In genomic region chr20:60037120-60037499, GRCh38 we compare ENCODE assay signal across 14 cellular contexts.
DNase-seq lines count a peak whose midpoint lies in the region; ATAC-seq, FAIRE-seq and TF ChIP-seq lines count a peak whose summit lies in the region.
"Had no signal": no experiment of that assay in that cellular context is flagged by ENCODE, and none has a peak within 500 bp of the region (broad histone marks: within the 10 kb centered on the region; RNA-seq: fewer than 3 reads in every experiment).

No MANE protein-coding gene starts in this region.

- H3K9me3 ChIP-seq in mesenchymal stem cell (ENCODE audit: control insufficient read depth, low read length) = no peaks in the 10 kb centered on the region
- no peaks in the 10 kb centered on the region for H3K9me3 ChIP-seq in kidney (ENCODE audit: control insufficient read depth in 1 of 2, low read length in 2 of 2)
- no peaks in the 10 kb centered on the region for H3K9me3 ChIP-seq in ascending aorta
- H3K9me3 ChIP-seq: colonic mucosa, thoracic aorta had no signal

- H2BK120ac ChIP-seq in mesenchymal stem cell (ENCODE audit: low read depth, low read length) = no peak overlapping the region

- H2AFZ ChIP-seq in mesenchymal stem cell (ENCODE audit: low read depth, low read length) = no peak overlapping the region

- H2AK5ac ChIP-seq in mesenchymal stem cell (ENCODE audit: low read length, severe bottlenecking) = peak overlapping the region; percentile 65

- no peak overlapping the region for H2BK5ac ChIP-seq in mesenchymal stem cell (ENCODE audit: low read depth, low read length, poor library complexity, severe bottlenecking)

- no peak overlapping the region for H3K18ac ChIP-seq in mesenchymal stem cell (ENCODE audit: low read depth in 1 of 2, low read length in 2 of 2)

- ATAC-seq in HG03520 (IDR thresholded peaks at IDR 0.05; ENCODE audit: unreplicated experiment) = no peak
- ATAC-seq in GM18858 (IDR thresholded peaks at IDR 0.05; ENCODE audit: unreplicated experiment) = no peak

- H3K36me3 ChIP-seq in mesenchymal stem cell (ENCODE audit: control insufficient read depth in 1 of 2, insufficient read depth in 2 of 2, low read depth in 1 of 2, low read length in 2 of 2) (no peaks in the 10 kb centered on the region), kidney (ENCODE audit: control insufficient read depth in 1 of 2, insufficient read depth in 2 of 2, low read length in 2 of 2) (no peaks in the 10 kb centered on the region), ascending aorta (no peaks in the 10 kb centered on the region)
- H3K36me3 ChIP-seq: colonic mucosa, thoracic aorta had no signal

- H4K8ac ChIP-seq in mesenchymal stem cell (ENCODE audit: low read length) = no peak overlapping the region

- no peak overlapping the region for H3K14ac ChIP-seq in mesenchymal stem cell (ENCODE audit: low read length in 2 of 2)

- H3K9ac ChIP-seq in mesenchymal stem cell (ENCODE audit: low read length) (no peak overlapping the region), kidney (ENCODE audit: low read length in 2 of 2) (no peak overlapping the region)

- TF ChIP-seq CTCF in HFF-Myc (IDR thresholded peaks at IDR 0.05; ENCODE audit: low read depth, low read length, missing control alignments) (peak; percentile 50), kidney (IDR thresholded peaks at IDR 0.05; ENCODE audit: borderline replicate concordance, extremely low read depth, insufficient read depth) (no peak), ascending aorta (IDR thresholded peaks at IDR 0.05) (no peak)

- peak; percentile 73 for DNase-seq in AG20443 (ENCODE audit: low spot score)
- no peak for DNase-seq in HFF-Myc (ENCODE audit: extremely low read depth, low read depth)
- DNase-seq in amniotic stem cell (lab: John Stamatoyannopoulos, UW) = peak; percentile 10
- DNase-seq in mesenchymal stem cell = peak; percentile 13
- no peak for DNase-seq in kidney
- no peak for DNase-seq in ascending aorta (ENCODE audit: low spot score in 2 of 2)
- DNase-seq: activated CD4-positive, alpha-beta T cell treated with anti-CD3 and anti-CD28 coated beads, Interleukin-2, amount 10 ng/mL, durations not matched to agents 24 days and 14 days; colonic mucosa; glutamatergic neuron; midbrain had no signal

- H3K4ac ChIP-seq in mesenchymal stem cell (ENCODE audit: low read depth in 1 of 2, low read length in 2 of 2) = no peak overlapping the region

- no peak overlapping the region for H2BK12ac ChIP-seq in mesenchymal stem cell (ENCODE audit: low read length in 2 of 2)

- no peak overlapping the region for H4K91ac ChIP-seq in mesenchymal stem cell (ENCODE audit: low read length)

- no peaks in the 10 kb centered on the region for H3K79me1 ChIP-seq in mesenchymal stem cell (replicated peaks; ENCODE audit: low read length, poor library complexity, severe bottlenecking)

- H3K4me1 ChIP-seq in mesenchymal stem cell (ENCODE audit: control insufficient read depth, insufficient read depth, low read depth, low read length) = peaks cover 16% of the 10 kb centered on the region
- peaks cover 6 to 13% of the 10 kb centered on the region in 2 donors for H3K4me1 ChIP-seq in kidney (ENCODE audit: control insufficient read depth in 1 of 2, insufficient read depth in 1 of 2, low read depth in 1 of 2, low read length in 2 of 2)
- H3K4me1 ChIP-seq in ascending aorta = peaks cover 0 to 13% of the 10 kb centered on the region in 2 donors
- H3K4me1 ChIP-seq: colonic mucosa had no signal

- H3K27ac ChIP-seq in mesenchymal stem cell (ENCODE audit: low read length, poor library complexity, severe bottlenecking) (no peak overlapping the region), kidney (ENCODE audit: low read depth in 2 of 2, low read length in 2 of 2) (no peak overlapping the region), ascending aorta (no peak overlapping the region)
- H3K27ac ChIP-seq: colonic mucosa, thoracic aorta had no signal

- intact Hi-C loops in kidney (cut with DNase I) = no loop called here
- intact Hi-C loops in ascending aorta (cut with DNase I) = no loop called here

- H3K27me3 ChIP-seq in mesenchymal stem cell (ENCODE audit: control insufficient read depth in 1 of 2, insufficient read depth in 1 of 2, low read length in 2 of 2) = peaks cover 0 to 42% of the 10 kb centered on the region in 2 experiments
- H3K27me3 ChIP-seq in ascending aorta = no peaks in the 10 kb centered on the region
- H3K27me3 ChIP-seq: colonic mucosa had no signal

- no peak overlapping the region for H2BK15ac ChIP-seq in mesenchymal stem cell (ENCODE audit: low read depth, poor library complexity, severe bottlenecking)

- no peak for FAIRE-seq in kidney (lab: Jason Lieb, UNC)
- FAIRE-seq: GM18507 had no signal

- no peak overlapping the region for H3K4me3 ChIP-seq in HFF-Myc (replicated peaks; ENCODE audit: low read depth, low read length)
- no peak overlapping the region for H3K4me3 ChIP-seq in mesenchymal stem cell (ENCODE audit: insufficient read depth in 1 of 2, low read depth in 1 of 2, low read length in 2 of 2)
- no peak overlapping the region for H3K4me3 ChIP-seq in kidney (ENCODE audit: low read length in 2 of 2)
- no peak overlapping the region for H3K4me3 ChIP-seq in ascending aorta
- H3K4me3 ChIP-seq: colonic mucosa, thoracic aorta had no signal

- H3K4me2 ChIP-seq in mesenchymal stem cell (ENCODE audit: low read length, poor library complexity, severe bottlenecking) = no peak overlapping the region

- no peak overlapping the region for H3K23ac ChIP-seq in mesenchymal stem cell (ENCODE audit: low read length in 2 of 2)

- 46% methylated on average over 5 of the region's 5 CpGs for WGBS in mesenchymal stem cell

Comparison
In these comparisons a context has a peak if more than half of its experiments do, and no peak if none do; other contexts are left out.
1. DNase-seq: peak in AG20443 (single experiment), amniotic stem cell (single experiment) and mesenchymal stem cell (single experiment); none in HFF-Myc (single experiment), kidney (single experiment) and ascending aorta (0 of 2).